ENCODE assay signal across 8 cellular contexts in the genomic region with DNA sequence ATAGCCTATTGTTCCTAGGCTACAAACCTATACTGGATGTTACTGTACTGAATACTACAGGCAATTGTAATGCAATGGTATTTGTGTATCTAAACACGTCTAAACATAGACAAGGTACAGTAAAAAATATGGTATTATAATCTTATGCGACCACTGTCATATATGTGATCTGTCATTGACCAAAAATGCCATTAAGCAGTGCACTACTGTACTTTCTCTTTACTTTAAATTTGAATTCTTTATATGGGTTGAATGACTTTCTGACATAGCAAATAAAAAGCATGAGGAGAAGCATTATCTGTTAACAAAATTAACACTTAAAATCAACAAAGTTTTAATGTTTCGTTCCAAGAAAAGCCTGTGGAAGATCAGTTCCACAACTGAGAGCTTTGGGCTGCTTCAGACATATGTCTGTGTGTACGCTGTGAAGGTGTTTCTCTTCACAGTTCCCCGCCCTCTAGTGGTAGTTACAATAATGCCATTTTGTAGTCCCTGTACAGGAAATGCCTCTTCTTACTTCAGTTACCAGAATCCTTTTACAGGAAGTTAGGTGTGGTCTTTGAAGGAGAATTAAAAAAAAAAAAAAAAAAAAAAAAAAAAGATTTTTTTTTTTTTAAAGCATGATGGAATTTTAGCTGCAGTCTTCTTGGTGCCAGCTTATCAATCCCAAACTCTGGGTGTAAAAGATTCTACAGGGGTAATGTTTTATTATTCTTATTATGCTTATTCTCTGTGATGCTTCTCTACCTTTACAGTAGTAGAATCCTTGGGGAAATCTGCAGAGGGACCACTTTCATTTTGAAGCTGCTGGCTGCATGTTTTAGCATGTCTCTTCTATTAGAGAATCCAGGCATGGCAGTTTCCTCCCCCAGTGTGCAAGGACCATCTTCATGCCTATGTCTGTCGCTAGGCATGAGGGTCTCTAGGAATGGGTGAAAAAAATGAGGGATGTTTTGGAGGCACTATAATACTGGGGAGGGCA. TPM values are rescaled to one million over a fixed set of nuclear protein-coding genes. Genes with fewer than 3 reads are reported as not detected.
A peak's percentile ranks its signal among the peaks of the same experiment; 100 is the strongest.
DNase-seq lines count a peak whose midpoint lies in the region; FAIRE-seq and TF ChIP-seq lines count a peak whose summit lies in the region.

No MANE protein-coding gene starts in this region.

- peak; percentile 71 for DNase-seq in GM04504 (ENCODE audit: low read depth)
- DNase-seq in HCEC 1CT, result peak; percentile 86
- DNase-seq in Kasumi-1 (lab: John Stamatoyannopoulos, UW), result peak; percentile 94 to 98
- peak; percentile 38 for DNase-seq in OCI-M2 (lab: John Stamatoyannopoulos, UW; ENCODE audit: unreplicated experiment)
- DNase-seq in brain microvascular endothelial cell, result peak; percentile 88

- H3K4me3 ChIP-seq in brain microvascular endothelial cell (ENCODE audit: low read depth, low read length) (peak overlapping the region; percentile 46), iPS-15b (ENCODE audit: low read depth, low read length) (peak overlapping the region; percentile 14), skeletal muscle satellite cell (ENCODE audit: low read length) (peak overlapping the region; percentile 51)

- peak overlapping the region; percentile 69 for H3K4me2 ChIP-seq in skeletal muscle satellite cell (ENCODE audit: low read length)

- no peak overlapping the region for H3K9ac ChIP-seq in iPS-15b (ENCODE audit: low read depth, low read length)
- H3K9ac ChIP-seq in skeletal muscle satellite cell (ENCODE audit: low read depth, low read length), result peak overlapping the region; percentile 17

- H3K36me3 ChIP-seq in brain microvascular endothelial cell (replicated peaks) (no peaks in the 10 kb centered on the region), iPS-15b (ENCODE audit: control insufficient read depth, insufficient read depth, low read length) (no peaks in the 10 kb centered on the region), skeletal muscle satellite cell (ENCODE audit: insufficient read depth, low read length) (no peaks in the 10 kb centered on the region)

- H3K27me3 ChIP-seq in brain microvascular endothelial cell (replicated peaks) (no peaks in the 10 kb centered on the region), iPS-15b (ENCODE audit: control insufficient read depth, insufficient read depth, low read length) (no peaks in the 10 kb centered on the region), skeletal muscle satellite cell (ENCODE audit: control insufficient read depth, insufficient read depth, low read length) (no peaks in the 10 kb centered on the region)

- in situ Hi-C loops in brain microvascular endothelial cell (cut with HindIII; ENCODE audit: low pct_ligation_motif_present, low sequenced_read_pairs), result no loop called here

- no peaks in the 10 kb centered on the region for H3K4me1 ChIP-seq in iPS-15b (ENCODE audit: control insufficient read depth, insufficient read depth, low read length)
- H3K4me1 ChIP-seq in skeletal muscle satellite cell (ENCODE audit: control insufficient read depth, insufficient read depth, low read length), result no peaks in the 10 kb centered on the region

- TF ChIP-seq CTCF in brain microvascular endothelial cell (IDR thresholded peaks at IDR 0.05; ENCODE audit: low read depth, low read length, missing control alignments), result peak; percentile 76

- H3K9me3 ChIP-seq in iPS-15b (ENCODE audit: control insufficient read depth, insufficient read depth, low read length) (no peaks in the 10 kb centered on the region), skeletal muscle satellite cell (replicated peaks; ENCODE audit: low read length) (no peaks in the 10 kb centered on the region)

- no peak overlapping the region for H3K27ac ChIP-seq in brain microvascular endothelial cell

- peak; percentile 94 for FAIRE-seq in A204.1 (lab: Jason Lieb, UNC)

RNA-seq across cellular contexts. Expression of gene SCN2A, which starts 54.5 kb away (rescaled TPM):
- total RNA-seq in skeletal muscle satellite cell (2012; rRNA removed), result 0.22 and 0.25 TPM in 2 replicates

Comparison
In these comparisons a context has a peak if more than half of its experiments do, and no peak if none do; other contexts are left out.
1. DNase-seq: peak in every context shown above with its lines; median percentile 96 in Kasumi-1; 88 in brain microvascular endothelial cell; 86 in HCEC 1CT; 71 in GM04504; 38 in OCI-M2.